Comparison of ENCODE assay signal across 9 cellular contexts in the genomic region with DNA sequence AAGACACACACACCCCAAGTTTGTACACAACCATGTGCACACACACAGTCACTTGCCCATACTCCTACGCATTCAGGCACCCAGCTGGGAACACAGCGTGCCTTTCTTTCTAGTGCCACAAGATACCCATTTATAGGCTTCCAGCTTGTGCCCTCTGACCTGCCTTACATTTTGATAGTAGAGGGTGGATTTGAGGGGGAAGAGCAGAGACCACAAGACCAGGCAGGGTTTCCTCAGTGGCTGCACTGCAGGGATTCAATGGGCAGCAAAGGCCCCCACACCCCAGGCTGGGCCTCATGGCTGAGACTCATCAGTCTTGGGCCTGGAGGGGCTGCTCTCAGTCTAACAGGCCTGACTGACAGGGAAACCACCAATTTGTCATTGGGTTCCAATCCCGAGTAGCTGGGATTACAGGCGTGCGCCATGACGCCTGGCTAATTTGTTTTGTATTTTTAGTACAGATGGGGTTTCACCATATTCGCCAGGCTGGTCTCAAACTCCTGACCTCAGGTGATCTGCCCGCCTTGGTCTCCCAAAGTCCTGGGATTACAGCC. TPM values are rescaled to one million over a fixed set of nuclear protein-coding genes. Genes with fewer than 3 reads are reported as not detected.
A peak's percentile ranks its signal among the peaks of the same experiment; 100 is the strongest.
DNase-seq lines count a peak whose midpoint lies in the region; FAIRE-seq and TF ChIP-seq lines count a peak whose summit lies in the region.
"Had no signal": no experiment of that assay in that cellular context is flagged by ENCODE, and none has a peak within 500 bp of the region (broad histone marks: within the 10 kb centered on the region; RNA-seq: fewer than 3 reads in every experiment).

No MANE protein-coding gene starts in this region.

- 75 to 89% (median 84%) methylated on average over 8 of the region's 8 CpGs for WGBS in small intestine, 3 donors

- CTCF ChIA-PET in RWPE1 (lab: Yijun Ruan, JAX): no interaction called here

- no peak for FAIRE-seq in small intestine (lab: Jason Lieb, UNC)
- FAIRE-seq: G401.6 had no signal

- in situ Hi-C loops in GM13977 (cut with MboI; ENCODE audit: low pct_unique_long_range_greater_than_20kb, low sequenced_read_pairs, unreplicated experiment): loop anchor here (10.0 kb wide), 1 partner anchor 48 kb away; a partner anchor contains a TSS

- H3K27ac ChIP-seq in RWPE1 (peak overlapping the region; percentile 87), dorsolateral prefrontal cortex (peak overlapping the region in 53 of 59 donors; percentile 7 to 89 (median 75)), small intestine (ENCODE audit: low read depth in 1 of 2, low read length in 1 of 2) (peak overlapping the region; percentile 64 to 91)

- no peaks in the 10 kb centered on the region for H3K27me3 ChIP-seq in dorsolateral prefrontal cortex
- H3K27me3 ChIP-seq in small intestine (ENCODE audit: control insufficient read depth in 2 of 2, insufficient read depth in 2 of 2, low read length in 2 of 2): no peaks in the 10 kb centered on the region

- intact Hi-C loops in dorsolateral prefrontal cortex (cut with DNase I): loop anchor here in 1 of 2 donors (5.0 kb wide), 1 partner anchor 36 kb away; no protein-coding TSS in a partner anchor

- DNase-seq in RWPE1 (ENCODE audit: low spot score) (no peak), dorsolateral prefrontal cortex (no peak), small intestine (no peak), NCI-H146 (lab: John Stamatoyannopoulos, UW) (no peak), NCI-H2029 (lab: John Stamatoyannopoulos, UW) (no peak), germinal center (ENCODE audit: low spot score) (no peak), GM13977 (ENCODE audit: low spot score) (no peak)

- POLR2A ChIA-PET in RWPE1 (lab: Yijun Ruan, JAX; ENCODE audit: low non-redundant PET): no interaction called here

- TF ChIP-seq CTCF in RWPE1 (conservative IDR thresholded peaks at IDR 0.05; ENCODE audit: low read depth): no peak
- no peak for TF ChIP-seq CTCF in dorsolateral prefrontal cortex (IDR thresholded peaks at IDR 0.05 in 54 of 56, conservative IDR thresholded peaks at IDR 0.05 in 2 of 56; ENCODE audit: low read depth in 1 of 56, partially characterized antibody in 56 of 56)
- TF ChIP-seq CTCF in GM13977 (IDR thresholded peaks at IDR 0.05; ENCODE audit: extremely low read depth, insufficient read depth, missing control alignments): no peak

- no peaks in the 10 kb centered on the region for H3K9me3 ChIP-seq in small intestine (ENCODE audit: control insufficient read depth, low read depth)

- H3K4me1 ChIP-seq in small intestine (ENCODE audit: control insufficient read depth in 2 of 2, insufficient read depth in 1 of 2, low read depth in 1 of 2, low read length in 1 of 2): peaks cover 0 to 29% of the 10 kb centered on the region in 2 donors

- H3K4me3 ChIP-seq in GM08714 (ENCODE audit: low read length): peak overlapping the region; percentile 27; the same call in 1 of the 2 replicates
- H3K4me3 ChIP-seq in dorsolateral prefrontal cortex: peak overlapping the region in 1 of 59 donors; percentile 57
- H3K4me3 ChIP-seq in small intestine (ENCODE audit: low read depth in 1 of 2, low read length in 2 of 2): no peak overlapping the region

- no peaks in the 10 kb centered on the region for H3K36me3 ChIP-seq in small intestine (ENCODE audit: control insufficient read depth in 2 of 2, insufficient read depth in 2 of 2, low read length in 2 of 2)

RNA-seq across cellular contexts. Expression of a gene that starts 18.8 kb away (rescaled TPM):
- total RNA-seq in dorsolateral prefrontal cortex: 10 to 100 TPM; 16.8 to 58.1 (median 32.8) TPM
- polyA plus RNA-seq in small intestine: 1 to 10 TPM in 1 of 3 donors, under 1 TPM in 1, not detected in 1; 0.81 to 1.7 TPM

RNA-seq across cellular contexts. Expression of a gene that starts 51.2 kb away (rescaled TPM):
- total RNA-seq in dorsolateral prefrontal cortex: 10 to 100 TPM; 11.7 to 57.7 (median 19.3) TPM
- 10 to 100 TPM in 1 of 3 donors, 1 to 10 TPM in 2; 1.3 to 17.8 (median 9.2) TPM for polyA plus RNA-seq in small intestine
